Comparison of ENCODE assay signal across 1 cellular context in the genomic region with DNA sequence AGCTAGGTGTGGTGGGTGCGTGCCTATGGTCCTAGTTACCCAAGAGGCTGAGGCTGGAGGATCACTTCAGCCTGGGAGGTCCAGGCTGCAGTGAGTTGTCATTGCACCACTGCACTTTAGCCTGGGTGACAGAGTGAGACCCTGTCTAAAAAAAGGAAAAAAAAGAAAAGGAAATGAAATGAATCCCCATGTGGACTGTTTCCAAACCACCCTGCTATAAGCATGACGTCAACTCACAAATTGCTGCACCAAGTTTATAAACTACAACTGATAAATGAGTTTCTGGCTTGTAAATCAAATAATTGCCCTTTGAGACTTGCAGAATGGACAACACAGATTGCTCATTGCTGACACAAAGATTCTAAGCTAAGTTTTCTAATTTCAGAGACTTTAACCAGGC.
TF ChIP-seq lines count a peak whose summit lies in the region.

No MANE protein-coding gene starts in this region.

TF ChIP-seq in SK-N-SH treated with all-trans-retinoic acid at 6 μM for 48 hours, 23 proteins besides CTCF, POLR2A, EP300 and RAD21 (continued from another document):
- TF ChIP-seq ARNTL (CRISPR knock-in tag; IDR thresholded peaks at IDR 0.05; ENCODE audit: borderline replicate concordance, low read depth) = no peak
- TF ChIP-seq TCF4 (CRISPR knock-in tag; IDR thresholded peaks at IDR 0.05; ENCODE audit: borderline replicate concordance) = no peak
- TF ChIP-seq BACH2 (CRISPR knock-in tag; IDR thresholded peaks at IDR 0.05; ENCODE audit: borderline replicate concordance) = no peak
- no peak for TF ChIP-seq ZFP30 (CRISPR knock-in tag; IDR thresholded peaks at IDR 0.05)
- TF ChIP-seq, protein P1, sequence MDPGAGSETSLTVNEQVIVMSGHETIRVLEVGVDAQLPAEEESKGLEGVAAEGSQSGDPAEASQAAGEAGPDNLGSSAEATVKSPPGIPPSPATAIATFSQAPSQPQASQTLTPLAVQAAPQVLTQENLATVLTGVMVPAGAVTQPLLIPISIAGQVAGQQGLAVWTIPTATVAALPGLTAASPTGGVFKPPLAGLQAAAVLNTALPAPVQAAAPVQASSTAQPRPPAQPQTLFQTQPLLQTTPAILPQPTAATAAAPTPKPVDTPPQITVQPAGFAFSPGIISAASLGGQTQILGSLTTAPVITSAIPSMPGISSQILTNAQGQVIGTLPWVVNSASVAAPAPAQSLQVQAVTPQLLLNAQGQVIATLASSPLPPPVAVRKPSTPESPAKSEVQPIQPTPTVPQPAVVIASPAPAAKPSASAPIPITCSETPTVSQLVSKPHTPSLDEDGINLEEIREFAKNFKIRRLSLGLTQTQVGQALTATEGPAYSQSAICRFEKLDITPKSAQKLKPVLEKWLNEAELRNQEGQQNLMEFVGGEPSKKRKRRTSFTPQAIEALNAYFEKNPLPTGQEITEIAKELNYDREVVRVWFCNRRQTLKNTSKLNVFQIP (CRISPR knock-in tag; IDR thresholded peaks at IDR 0.05; ENCODE audit: borderline replicate concordance, low read depth) = no peak
- TF ChIP-seq, protein P2, sequence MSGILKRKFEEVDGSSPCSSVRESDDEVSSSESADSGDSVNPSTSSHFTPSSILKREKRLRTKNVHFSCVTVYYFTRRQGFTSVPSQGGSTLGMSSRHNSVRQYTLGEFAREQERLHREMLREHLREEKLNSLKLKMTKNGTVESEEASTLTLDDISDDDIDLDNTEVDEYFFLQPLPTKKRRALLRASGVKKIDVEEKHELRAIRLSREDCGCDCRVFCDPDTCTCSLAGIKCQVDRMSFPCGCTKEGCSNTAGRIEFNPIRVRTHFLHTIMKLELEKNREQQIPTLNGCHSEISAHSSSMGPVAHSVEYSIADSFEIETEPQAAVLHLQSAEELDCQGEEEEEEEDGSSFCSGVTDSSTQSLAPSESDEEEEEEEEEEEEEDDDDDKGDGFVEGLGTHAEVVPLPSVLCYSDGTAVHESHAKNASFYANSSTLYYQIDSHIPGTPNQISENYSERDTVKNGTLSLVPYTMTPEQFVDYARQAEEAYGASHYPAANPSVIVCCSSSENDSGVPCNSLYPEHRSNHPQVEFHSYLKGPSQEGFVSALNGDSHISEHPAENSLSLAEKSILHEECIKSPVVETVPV (CRISPR knock-in tag; IDR thresholded peaks at IDR 0.05) = no peak
- no peak for TF ChIP-seq GLIS3 (CRISPR knock-in tag; IDR thresholded peaks at IDR 0.05)
- TF ChIP-seq ESRRG (CRISPR knock-in tag; IDR thresholded peaks at IDR 0.05) = no peak
- no peak for TF ChIP-seq OSR1 (CRISPR knock-in tag; IDR thresholded peaks at IDR 0.05)
- TF ChIP-seq SNAI2 (CRISPR knock-in tag; IDR thresholded peaks at IDR 0.05) = no peak
- TF ChIP-seq ZFP3 (CRISPR knock-in tag; IDR thresholded peaks at IDR 0.05) = no peak
- TF ChIP-seq PPARA (CRISPR knock-in tag; IDR thresholded peaks at IDR 0.05; ENCODE audit: borderline replicate concordance) = no peak
- no peak for TF ChIP-seq ZNF8 (CRISPR knock-in tag; IDR thresholded peaks at IDR 0.05)
